ENCODE assay signal across 8 cellular contexts in genomic region chr1:3623441-3624150, GRCh38. TPM values are rescaled to one million over a fixed set of nuclear protein-coding genes. Genes with fewer than 3 reads are reported as not detected.
DNase-seq lines count a peak whose midpoint lies in the region; ATAC-seq and TF ChIP-seq lines count a peak whose summit lies in the region.

No MANE protein-coding gene starts in this region.

- H3K9me3 Mint-ChIP-seq in naive thymus-derived CD4-positive, alpha-beta T cell, result peaks cover 0 to 2% (median 0%) of the 10 kb centered on the region in 11 donors

- H3K36me3 ChIP-seq in MG63 (peaks cover 9% of the 10 kb centered on the region), ectodermal cell (ENCODE audit: control insufficient read depth, insufficient read depth, low read length) (peaks cover 10% of the 10 kb centered on the region)
- peaks cover 0 to 19% (median 6%) of the 10 kb centered on the region in 3 experiments for H3K36me3 ChIP-seq in naive thymus-derived CD4-positive, alpha-beta T cell (ENCODE audit: control insufficient read depth in 2 of 3, insufficient read depth in 3 of 3, low read length in 3 of 3)

- peaks cover 0 to 4% (median 0%) of the 10 kb centered on the region in 5 donors for H3K36me3 Mint-ChIP-seq in naive thymus-derived CD4-positive, alpha-beta T cell

- DNase-seq in AG09309 (ENCODE audit: low read depth) (no peak), MG63 (no peak), dedifferentiated amniotic fluid mesenchymal stem cell (ENCODE audit: extremely low spot score) (no peak), NCI-H2171 treated with DMSO at 0.1 percent for 48 hours (lab: John Stamatoyannopoulos, UW) (no peak)
- peak in 1 of 9 donors; percentile 17 for DNase-seq in naive thymus-derived CD4-positive, alpha-beta T cell
- no peak for DNase-seq in stimulated activated CD4-positive, alpha-beta T cell treated with anti-CD3 and anti-CD28 coated beads, Interleukin-4, amount 100 ng/mL, for 4 hours

- peak overlapping the region; percentile 57 for H3K4me3 ChIP-seq in AG09309 (ENCODE audit: control insufficient read depth, low read depth, low read length)
- H3K4me3 ChIP-seq in MG63, result peak overlapping the region; percentile 86
- H3K4me3 ChIP-seq in ectodermal cell (ENCODE audit: insufficient read depth, low read depth, low read length), result peak overlapping the region; percentile 94
- peak overlapping the region; percentile 95 for H3K4me3 ChIP-seq in naive thymus-derived CD4-positive, alpha-beta T cell (ENCODE audit: low read length)

- H3K27me3 ChIP-seq in MG63 (no peaks in the 10 kb centered on the region), ectodermal cell (ENCODE audit: control insufficient read depth, insufficient read depth, low read length, poor library complexity, severe bottlenecking) (peaks cover 9% of the 10 kb centered on the region)
- H3K27me3 ChIP-seq in naive thymus-derived CD4-positive, alpha-beta T cell (ENCODE audit: control insufficient read depth in 2 of 2, insufficient read depth in 2 of 2, low read length in 2 of 2), result no peaks in the 10 kb centered on the region

- 45 to 46% methylated on average over 21 of the region's 21 CpGs for WGBS in ectodermal cell, 2 experiments

- H3K27me3 Mint-ChIP-seq in naive thymus-derived CD4-positive, alpha-beta T cell, result peaks cover 0 to 13% (median 0%) of the 10 kb centered on the region in 5 donors

- peak overlapping the region; percentile 92 to 98 (median 96) for H3K27ac Mint-ChIP-seq in naive thymus-derived CD4-positive, alpha-beta T cell

- H3K9me3 ChIP-seq in MG63 (no peaks in the 10 kb centered on the region), ectodermal cell (ENCODE audit: control insufficient read depth, low read length) (no peaks in the 10 kb centered on the region)
- no peaks in the 10 kb centered on the region for H3K9me3 ChIP-seq in naive thymus-derived CD4-positive, alpha-beta T cell (ENCODE audit: control insufficient read depth in 2 of 3, low read length in 3 of 3)

- TF ChIP-seq CTCF in AG09309 (IDR thresholded peaks at IDR 0.05; ENCODE audit: control insufficient read depth, insufficient read depth, low read depth, low read length, missing control alignments), result no peak

- H3K4me3 Mint-ChIP-seq in naive thymus-derived CD4-positive, alpha-beta T cell, result peak overlapping the region; percentile 91 to 99 (median 96)

- intact Hi-C loops in naive thymus-derived CD4-positive, alpha-beta T cell (cut with micrococcal nuclease), result loop anchor here (1.0 to 10.0 kb wide), 7 partner anchors 27 to 1099 kb away; partner anchors contain the start of genes C1orf174 (in 2 of the 2), WRAP73 (in 2 of the 2), PANK4 (in 1 of the 2) and SMIM1 (in 1 of the 2)

- no peak overlapping the region for H3K27ac ChIP-seq in ectodermal cell (ENCODE audit: insufficient read depth, low read depth, low read length, poor library complexity, severe bottlenecking)
- H3K27ac ChIP-seq in naive thymus-derived CD4-positive, alpha-beta T cell (ENCODE audit: low read depth, low read length), result peak overlapping the region; percentile 78

- H3K4me1 ChIP-seq in ectodermal cell (ENCODE audit: control insufficient read depth, insufficient read depth, low read length), result no peaks in the 10 kb centered on the region
- H3K4me1 ChIP-seq in naive thymus-derived CD4-positive, alpha-beta T cell (ENCODE audit: control insufficient read depth in 2 of 2, insufficient read depth in 2 of 2, low read length in 2 of 2), result peaks cover 22 to 26% of the 10 kb centered on the region in 2 donors

- no peak for ATAC-seq in naive thymus-derived CD4-positive, alpha-beta T cell
- no peak for ATAC-seq in GM19467 (IDR thresholded peaks at IDR 0.05; ENCODE audit: unreplicated experiment)

- POLR2A ChIA-PET in naive thymus-derived CD4-positive, alpha-beta T cell (lab: Charles Lee), result interaction anchor here (0.8 to 1.6 kb wide), 5 partner anchors 8 to 137 kb away, joined by 3 to 7 read pairs (median 4); partner anchors contain the start of gene WRAP73

- peaks cover 33 to 63% (median 48%) of the 10 kb centered on the region in 7 donors for H3K4me1 Mint-ChIP-seq in naive thymus-derived CD4-positive, alpha-beta T cell

- CTCF ChIA-PET in naive thymus-derived CD4-positive, alpha-beta T cell (lab: Charles Lee), result interaction anchor here (1.1 to 5.3 kb wide), 2 partner anchors 133 to 170 kb away, joined by 3 to 39 read pairs; no protein-coding TSS in a partner anchor

RNA-seq across cellular contexts. Expression of gene TPRG1L, which starts 1.2 kb away (rescaled TPM):
- 32.4 and 34.5 TPM in 2 replicates for total RNA-seq in MG63 (2014; rRNA removed; shearing (Covaris generic); ENCODE audit: low replicate concordance)
- 33.3 TPM for polyA plus RNA-seq in ectodermal cell (2013, experiment 1 of 4)
- 38.0 TPM for polyA plus RNA-seq in ectodermal cell (2013, experiment 2 of 4)
- 26.0 TPM for polyA plus RNA-seq in ectodermal cell (2013, experiment 3 of 4)
- polyA plus RNA-seq in ectodermal cell (2013, experiment 4 of 4), result 30.4 TPM
- 10 to 100 TPM; 15.6 to 61.4 (median 37.8) TPM for total RNA-seq in naive thymus-derived CD4-positive, alpha-beta T cell
- 10 to 100 TPM; 44.0 to 47.9 TPM for polyA plus RNA-seq in naive thymus-derived CD4-positive, alpha-beta T cell

RNA-seq across cellular contexts. Expression of gene MEGF6, which starts 12.3 kb away (rescaled TPM):
- 121 and 198 TPM in 2 replicates for total RNA-seq in MG63 (2014; rRNA removed; shearing (Covaris generic); ENCODE audit: low replicate concordance)
- polyA plus RNA-seq in ectodermal cell (2013, experiment 1 of 4), result 14.4 TPM
- polyA plus RNA-seq in ectodermal cell (2013, experiment 2 of 4), result 17.4 TPM
- 13.5 TPM for polyA plus RNA-seq in ectodermal cell (2013, experiment 3 of 4)
- 18.1 TPM for polyA plus RNA-seq in ectodermal cell (2013, experiment 4 of 4)
- 100 to 1,000 TPM in 2 of 5 experiments, 10 to 100 TPM in 3; 14.6 to 209 (median 81.3) TPM for total RNA-seq in naive thymus-derived CD4-positive, alpha-beta T cell
- 10 to 100 TPM in 1 of 2 donors, 1 to 10 TPM in 1; 1.9 to 10.1 TPM for polyA plus RNA-seq in naive thymus-derived CD4-positive, alpha-beta T cell

RNA-seq across cellular contexts. Expression of gene WRAP73, which starts 26.3 kb away (rescaled TPM):
- 37.6 and 52.7 TPM in 2 replicates for total RNA-seq in MG63 (2014; rRNA removed; shearing (Covaris generic); ENCODE audit: low replicate concordance)
- polyA plus RNA-seq in ectodermal cell (2013, experiment 1 of 4), result 25.6 TPM
- polyA plus RNA-seq in ectodermal cell (2013, experiment 2 of 4), result 22.4 TPM
- 22.0 TPM for polyA plus RNA-seq in ectodermal cell (2013, experiment 3 of 4)
- polyA plus RNA-seq in ectodermal cell (2013, experiment 4 of 4), result 26.2 TPM
- total RNA-seq in naive thymus-derived CD4-positive, alpha-beta T cell, result 10 to 100 TPM; 28.1 to 42.0 (median 36.3) TPM
- polyA plus RNA-seq in naive thymus-derived CD4-positive, alpha-beta T cell, result 10 to 100 TPM; 25.5 to 37.4 TPM

RNA-seq across cellular contexts. Expression of gene TP73, which starts 28.7 kb away (rescaled TPM):
- total RNA-seq in MG63 (2014; rRNA removed; shearing (Covaris generic); ENCODE audit: low replicate concordance), result 3.1 and 8.3 TPM in 2 replicates
- polyA plus RNA-seq in ectodermal cell (2013, experiment 1 of 4), result 0.50 TPM
- polyA plus RNA-seq in ectodermal cell (2013, experiment 2 of 4), result 0.25 TPM
- polyA plus RNA-seq in ectodermal cell (2013, experiment 3 of 4), result 0.21 TPM
- polyA plus RNA-seq in ectodermal cell (2013, experiment 4 of 4), result 0.16 TPM
- total RNA-seq in naive thymus-derived CD4-positive, alpha-beta T cell, result 1 to 10 TPM in 1 of 5 experiments, under 1 TPM in 2, not detected in 2; 0.15 to 2.4 (median 0.45) TPM
- polyA plus RNA-seq in naive thymus-derived CD4-positive, alpha-beta T cell, result under 1 TPM; 0.03 to 0.15 TPM
